ENCODE assay signal across 7 cellular contexts in genomic region chr3:101133197-101133596, GRCh38.
DNase-seq lines count a peak whose midpoint lies in the region; ATAC-seq and TF ChIP-seq lines count a peak whose summit lies in the region.
"Not testable (repeated sequence)": the region's sequence is repeated elsewhere in the genome, so short reads cannot be mapped to it uniquely, and the experiment has no call there.

No MANE protein-coding gene starts in this region.

- not testable (repeated sequence) for DNase-seq in GM23248; MM.1S; activated CD8-positive, alpha-beta T cell treated with anti-CD3 and anti-CD28 coated beads, Interleukin-2, amount 10 ng/mL, durations not matched to agents 7 days and 5 days; central memory CD8-positive, alpha-beta T cell (ENCODE audit: low spot score in 2 of 2); memory B cell (ENCODE audit: low spot score in 2 of 2)

- H3K9me3 Mint-ChIP-seq in activated CD8-positive, alpha-beta T cell treated with anti-CD3 and anti-CD28 coated beads, Interleukin-2, amount 10 ng/mL, durations not matched to agents 7 days and 5 days (ENCODE audit: insufficient read depth) = peaks cover 13% of the 10 kb centered on the region
- H3K9me3 Mint-ChIP-seq in central memory CD8-positive, alpha-beta T cell; memory B cell: not testable (repeated sequence)

- 93 to 94% methylated on average over 6 to 7 of the region's 7 CpGs for WGBS in GM23248 (ENCODE audit: low coverage in 1 of 2, low lambda C conversion rate in 2 of 2, missing lambda C conversion rate in 2 of 2), 2 experiments

- 0 out of 2 replicates have a peak overlapping the region, but pooled peaks have one; percentile 4 for H3K4me3 ChIP-seq in BLaER1
- not testable (repeated sequence) for H3K4me3 ChIP-seq in GM23248; parathyroid adenoma (ENCODE audit: low read depth, low read length)
- 0 out of 2 replicates have a peak overlapping the region, but pooled peaks have one; percentile 15 for H3K4me3 ChIP-seq in MM.1S (ENCODE audit: low read length)

- CTCF ChIA-PET in activated CD8-positive, alpha-beta T cell treated with anti-CD3 and anti-CD28 coated beads, Interleukin-2, amount 10 ng/mL, durations not matched to agents 7 days and 5 days (lab: Charles Lee) = interaction anchor here (1.0 kb wide), 1 partner anchor 37 kb away, joined by 4 read pairs; no protein-coding TSS in a partner anchor

- peak overlapping the region; percentile 65 for H2AFZ ChIP-seq in GM23248
- not testable (repeated sequence) for H2AFZ ChIP-seq in MM.1S (ENCODE audit: low read length)
- H2AFZ ChIP-seq in parathyroid adenoma = peak overlapping the region; percentile 11

- POLR2A ChIA-PET in activated CD8-positive, alpha-beta T cell treated with anti-CD3 and anti-CD28 coated beads, Interleukin-2, amount 10 ng/mL, durations not matched to agents 7 days and 5 days (lab: Charles Lee) = not testable (repeated sequence)

- peak overlapping the region; percentile 62 for H3K27ac Mint-ChIP-seq in activated CD8-positive, alpha-beta T cell treated with anti-CD3 and anti-CD28 coated beads, Interleukin-2, amount 10 ng/mL, durations not matched to agents 7 days and 5 days
- not testable (repeated sequence) for H3K27ac Mint-ChIP-seq in central memory CD8-positive, alpha-beta T cell (ENCODE audit: low read depth)
- peak overlapping the region; percentile 26 for H3K27ac Mint-ChIP-seq in memory B cell

- not testable (repeated sequence) for H3K36me3 ChIP-seq in BLaER1; GM23248 (ENCODE audit: low read depth); MM.1S (replicated peaks; ENCODE audit: insufficient read depth, low read length); parathyroid adenoma (ENCODE audit: control insufficient read depth, insufficient read depth, low read length)

- H3K4me3 Mint-ChIP-seq in activated CD8-positive, alpha-beta T cell treated with anti-CD3 and anti-CD28 coated beads, Interleukin-2, amount 10 ng/mL, durations not matched to agents 7 days and 5 days = not testable (repeated sequence)
- peak overlapping the region; percentile 19 for H3K4me3 Mint-ChIP-seq in central memory CD8-positive, alpha-beta T cell
- peak overlapping the region; percentile 24 for H3K4me3 Mint-ChIP-seq in memory B cell

- TF ChIP-seq CTCF in MM.1S (IDR thresholded peaks at IDR 0.05; ENCODE audit: low read length); parathyroid adenoma (IDR thresholded peaks at IDR 0.05): not testable (repeated sequence)

- not testable (repeated sequence) for H3K79me2 ChIP-seq in GM23248 (ENCODE audit: insufficient read depth); MM.1S (ENCODE audit: low read length); parathyroid adenoma

- H3K36me3 Mint-ChIP-seq in activated CD8-positive, alpha-beta T cell treated with anti-CD3 and anti-CD28 coated beads, Interleukin-2, amount 10 ng/mL, durations not matched to agents 7 days and 5 days (ENCODE audit: low read depth); central memory CD8-positive, alpha-beta T cell (ENCODE audit: insufficient read depth); memory B cell: not testable (repeated sequence)

- H3K27me3 ChIP-seq in BLaER1; GM23248 (replicated peaks; ENCODE audit: insufficient read depth); MM.1S (replicated peaks; ENCODE audit: insufficient read depth, low read length); parathyroid adenoma (ENCODE audit: control insufficient read depth, insufficient read depth, low read length): not testable (repeated sequence)

- not testable (repeated sequence) for H4K20me1 ChIP-seq in BLaER1; GM23248 (ENCODE audit: insufficient read depth); MM.1S (ENCODE audit: insufficient read depth, low read length)

- H3K4me2 ChIP-seq in BLaER1 = peak overlapping the region; percentile 68
- H3K4me2 ChIP-seq in GM23248 (ENCODE audit: unreplicated experiment); parathyroid adenoma (ENCODE audit: low read length): not testable (repeated sequence)
- H3K4me2 ChIP-seq in MM.1S (ENCODE audit: low read depth, low read length) = peak overlapping the region; percentile 57

- not testable (repeated sequence) for ATAC-seq in activated CD8-positive, alpha-beta T cell treated with anti-CD3 and anti-CD28 coated beads, Interleukin-2, amount 10 ng/mL, durations not matched to agents 7 days and 5 days; central memory CD8-positive, alpha-beta T cell (replicated peaks; ENCODE audit: extremely low read depth, poor library complexity, severe bottlenecking); memory B cell (ENCODE audit: low read depth)

- H3K27me3 Mint-ChIP-seq in activated CD8-positive, alpha-beta T cell treated with anti-CD3 and anti-CD28 coated beads, Interleukin-2, amount 10 ng/mL, durations not matched to agents 7 days and 5 days (ENCODE audit: low read depth) = peaks cover 11% of the 10 kb centered on the region
- H3K27me3 Mint-ChIP-seq in central memory CD8-positive, alpha-beta T cell; memory B cell: not testable (repeated sequence)

- H3K27ac ChIP-seq in BLaER1, GM23248, parathyroid adenoma: not testable (repeated sequence)
- H3K27ac ChIP-seq in MM.1S (ENCODE audit: low read length) = peak overlapping the region; percentile 61; the same call in 1 of the 2 replicates

- not testable (repeated sequence) for H3K9me2 ChIP-seq in GM23248 (ENCODE audit: insufficient read depth); MM.1S (replicated peaks; ENCODE audit: insufficient read depth, low read length)

- in situ Hi-C loops in GM23248 (cut with MboI) = not testable (repeated sequence)

- H3K9ac ChIP-seq in BLaER1; GM23248; MM.1S (ENCODE audit: low read length); parathyroid adenoma: not testable (repeated sequence)

- H3K9me3 ChIP-seq in BLaER1 = peaks cover 20% of the 10 kb centered on the region
- H3K9me3 ChIP-seq in GM23248 (ENCODE audit: low read depth); MM.1S (replicated peaks; ENCODE audit: insufficient read depth, low read length); parathyroid adenoma (ENCODE audit: control insufficient read depth, low read length): not testable (repeated sequence)

- H3K4me1 ChIP-seq in BLaER1 (peaks cover 18% of the 10 kb centered on the region), MM.1S (ENCODE audit: low read length) (peaks cover 24% of the 10 kb centered on the region)
- not testable (repeated sequence) for H3K4me1 ChIP-seq in GM23248 (ENCODE audit: insufficient read depth); parathyroid adenoma

- H3F3A ChIP-seq in GM23248 (ENCODE audit: insufficient read depth) = not testable (repeated sequence)
- peaks cover 22% of the 10 kb centered on the region for H3F3A ChIP-seq in MM.1S (ENCODE audit: insufficient read depth, low read length)

- peaks cover 21% of the 10 kb centered on the region for H3K4me1 Mint-ChIP-seq in activated CD8-positive, alpha-beta T cell treated with anti-CD3 and anti-CD28 coated beads, Interleukin-2, amount 10 ng/mL, durations not matched to agents 7 days and 5 days (ENCODE audit: low read depth)
- H3K4me1 Mint-ChIP-seq in central memory CD8-positive, alpha-beta T cell; memory B cell: not testable (repeated sequence)
